In the genomic region with DNA sequence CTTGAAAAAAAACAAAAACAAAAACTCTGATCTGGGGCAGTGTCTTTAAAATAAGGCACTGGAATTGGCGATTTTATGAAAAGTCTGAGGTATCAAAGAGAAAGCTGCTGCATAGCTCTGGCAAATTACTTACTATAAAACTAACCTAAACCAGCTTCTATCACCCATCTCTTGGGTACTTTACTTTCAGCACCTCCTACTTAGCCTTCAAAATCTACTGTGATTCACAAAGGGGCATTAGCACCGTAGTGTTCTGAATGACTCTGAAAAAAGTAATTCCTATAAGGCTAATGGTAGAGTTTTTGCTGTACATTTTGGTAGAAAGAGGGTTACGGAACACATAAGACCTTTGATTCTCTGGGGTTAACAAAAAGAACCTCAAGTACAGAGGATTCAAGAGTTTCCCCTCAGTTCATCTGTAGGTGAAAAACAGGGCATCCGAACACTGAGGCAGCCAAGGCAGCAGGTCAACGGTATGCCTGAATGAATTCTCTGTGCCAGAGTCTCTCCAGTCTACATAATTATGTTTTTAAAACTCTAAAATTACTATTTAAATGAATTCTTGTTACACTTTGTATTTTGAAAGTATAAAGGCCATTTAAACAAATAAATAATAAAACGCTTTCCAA, we compare ENCODE assay signal across 22 cellular contexts.
DNase-seq lines count a peak whose midpoint lies in the region; ATAC-seq, FAIRE-seq and TF ChIP-seq lines count a peak whose summit lies in the region.
"Had no signal": no experiment of that assay in that cellular context is flagged by ENCODE, and none has a peak within 500 bp of the region (broad histone marks: within the 10 kb centered on the region; RNA-seq: fewer than 3 reads in every experiment).

No MANE protein-coding gene starts in this region.

- H3K9me3 ChIP-seq in tibial artery: no peaks in the 10 kb centered on the region
- H3K9me3 ChIP-seq: mucosa of descending colon, tibial nerve had no signal

- TF ChIP-seq POLR2A in GM12891 (IDR thresholded peaks at IDR 0.05; ENCODE audit: low read depth, low read length): no peak

- intact Hi-C loops in activated CD8-positive, alpha-beta T cell treated with anti-CD3 and anti-CD28 coated beads for 36 hours (cut with micrococcal nuclease): loop anchor here (10.0 kb wide), 1 partner anchor 99 kb away; no protein-coding TSS in a partner anchor
- intact Hi-C loops in natural killer cell (cut with micrococcal nuclease) (loop anchor here (5.0 kb wide), 1 partner anchor 102 kb away; no protein-coding TSS in a partner anchor), tibial artery (cut with DNase I; ENCODE audit: low total_unique reads) (no loop called here)

- H3K4me1 ChIP-seq in tibial artery: no peaks in the 10 kb centered on the region
- H3K4me1 ChIP-seq: tibial nerve had no signal

- CTCF ChIA-PET in activated CD8-positive, alpha-beta T cell treated with anti-CD3 and anti-CD28 coated beads for 36 hours (lab: Charles Lee): interaction anchor here (1.0 to 1.6 kb wide), 6 partner anchors 59 to 238 kb away, joined by 3 to 7 read pairs (median 3); a partner anchor contains a TSS
- CTCF ChIA-PET in activated CD8-positive, alpha-beta T cell treated with anti-CD3 and anti-CD28 coated beads, Interleukin-2, amount 10 ng/mL, durations not matched to agents 7 days and 5 days (lab: Charles Lee): interaction anchor here (1.0 to 2.2 kb wide), 2 partner anchors 30 to 81 kb away, joined by 3 to 6 read pairs; no protein-coding TSS in a partner anchor

- POLR2A ChIA-PET in activated CD8-positive, alpha-beta T cell treated with anti-CD3 and anti-CD28 coated beads for 36 hours (lab: Charles Lee): interaction anchor here (2.0 kb wide), 1 partner anchor 104 kb away, joined by 8 read pairs; a partner anchor contains a TSS
- POLR2A ChIA-PET in activated CD8-positive, alpha-beta T cell treated with anti-CD3 and anti-CD28 coated beads, Interleukin-2, amount 10 ng/mL, durations not matched to agents 7 days and 5 days (lab: Charles Lee): no interaction called here

- no peak overlapping the region for H3K4me3 Mint-ChIP-seq in activated CD8-positive, alpha-beta T cell treated with anti-CD3 and anti-CD28 coated beads for 36 hours
- no peak overlapping the region for H3K4me3 Mint-ChIP-seq in activated CD8-positive, alpha-beta T cell treated with anti-CD3 and anti-CD28 coated beads, Interleukin-2, amount 10 ng/mL, durations not matched to agents 7 days and 5 days
- H3K4me3 Mint-ChIP-seq in activated naive CD8-positive, alpha-beta T cell: no peak overlapping the region
- H3K4me3 Mint-ChIP-seq in natural killer cell: no peak overlapping the region
- H3K4me3 Mint-ChIP-seq: CD14-positive monocyte, WTC11 had no signal

- peaks cover 33% of the 10 kb centered on the region for H3K36me3 Mint-ChIP-seq in activated CD8-positive, alpha-beta T cell treated with anti-CD3 and anti-CD28 coated beads for 36 hours (ENCODE audit: low read depth)
- H3K36me3 Mint-ChIP-seq in activated CD8-positive, alpha-beta T cell treated with anti-CD3 and anti-CD28 coated beads, Interleukin-2, amount 10 ng/mL, durations not matched to agents 7 days and 5 days (ENCODE audit: low read depth): peaks cover 48% of the 10 kb centered on the region
- peaks cover 15% of the 10 kb centered on the region for H3K36me3 Mint-ChIP-seq in activated naive CD8-positive, alpha-beta T cell
- peaks cover 11% of the 10 kb centered on the region for H3K36me3 Mint-ChIP-seq in natural killer cell

- no peak overlapping the region for H3K4me3 ChIP-seq in tibial artery
- H3K4me3 ChIP-seq: cardiac muscle cell, K562, mucosa of descending colon, tibial nerve had no signal

- peak; percentile 74 for ATAC-seq in activated CD8-positive, alpha-beta T cell treated with anti-CD3 and anti-CD28 coated beads for 36 hours
- no peak for ATAC-seq in activated CD8-positive, alpha-beta T cell treated with anti-CD3 and anti-CD28 coated beads, Interleukin-2, amount 10 ng/mL, durations not matched to agents 7 days and 5 days
- ATAC-seq in natural killer cell: no peak
- ATAC-seq: K562, mucosa of descending colon, right cardiac atrium, WTC11 had no signal

- H3K27me3 ChIP-seq in tibial artery: no peaks in the 10 kb centered on the region
- H3K27me3 ChIP-seq: cardiac muscle cell, tibial nerve had no signal

- H3K27me3 Mint-ChIP-seq in activated CD8-positive, alpha-beta T cell treated with anti-CD3 and anti-CD28 coated beads for 36 hours: no peaks in the 10 kb centered on the region
- no peaks in the 10 kb centered on the region for H3K27me3 Mint-ChIP-seq in activated CD8-positive, alpha-beta T cell treated with anti-CD3 and anti-CD28 coated beads, Interleukin-2, amount 10 ng/mL, durations not matched to agents 7 days and 5 days (ENCODE audit: low read depth)
- no peaks in the 10 kb centered on the region for H3K27me3 Mint-ChIP-seq in activated naive CD8-positive, alpha-beta T cell
- no peaks in the 10 kb centered on the region for H3K27me3 Mint-ChIP-seq in natural killer cell (ENCODE audit: low read depth in 2 of 2)

- no peak for DNase-seq in activated CD8-positive, alpha-beta T cell treated with anti-CD3 and anti-CD28 coated beads for 36 hours
- no peak for DNase-seq in activated CD8-positive, alpha-beta T cell treated with anti-CD3 and anti-CD28 coated beads, Interleukin-2, amount 10 ng/mL, durations not matched to agents 7 days and 5 days
- DNase-seq in natural killer cell (no peak), GM12891 (ENCODE audit: insufficient read length, low spot score) (no peak), kidney glomerular epithelial cell (lab: John Stamatoyannopoulos, UW) (no peak), tibial artery (no peak)
- DNase-seq: ACHN, amniotic stem cell, DMS53, H7, mucosa of descending colon, NCI-H2107, NCI-H524, right cardiac atrium, SHP77 had no signal

- TF ChIP-seq CTCF in activated CD8-positive, alpha-beta T cell treated with anti-CD3 and anti-CD28 coated beads for 36 hours (IDR thresholded peaks at IDR 0.05): no peak
- TF ChIP-seq CTCF in natural killer cell (IDR thresholded peaks at IDR 0.05) (no peak), tibial artery (IDR thresholded peaks at IDR 0.05) (no peak)

- H3K36me3 ChIP-seq in tibial artery: peaks cover 12 to 34% (median 15%) of the 10 kb centered on the region in 3 donors

- peak; percentile 58 for FAIRE-seq in G401.6 (lab: Jason Lieb, UNC)
- no peak for FAIRE-seq in GM12891 (lab: Jason Lieb, UNC)
- FAIRE-seq: K562 had no signal

- no peak overlapping the region for H3K27ac ChIP-seq in tibial artery
- H3K27ac ChIP-seq: cardiac muscle cell, tibial nerve had no signal

- no peaks in the 10 kb centered on the region for H3K9me3 Mint-ChIP-seq in activated CD8-positive, alpha-beta T cell treated with anti-CD3 and anti-CD28 coated beads for 36 hours
- no peaks in the 10 kb centered on the region for H3K9me3 Mint-ChIP-seq in activated CD8-positive, alpha-beta T cell treated with anti-CD3 and anti-CD28 coated beads, Interleukin-2, amount 10 ng/mL, durations not matched to agents 7 days and 5 days (ENCODE audit: insufficient read depth)
- H3K9me3 Mint-ChIP-seq in activated naive CD8-positive, alpha-beta T cell (ENCODE audit: low read depth): no peaks in the 10 kb centered on the region
- H3K9me3 Mint-ChIP-seq in natural killer cell: no peaks in the 10 kb centered on the region
- H3K9me3 Mint-ChIP-seq: WTC11 had no signal

- H3K27ac Mint-ChIP-seq in activated CD8-positive, alpha-beta T cell treated with anti-CD3 and anti-CD28 coated beads for 36 hours: peak overlapping the region; percentile 66
- H3K27ac Mint-ChIP-seq in activated CD8-positive, alpha-beta T cell treated with anti-CD3 and anti-CD28 coated beads, Interleukin-2, amount 10 ng/mL, durations not matched to agents 7 days and 5 days: no peak overlapping the region
- H3K27ac Mint-ChIP-seq in activated naive CD8-positive, alpha-beta T cell: peak overlapping the region; percentile 72
- H3K27ac Mint-ChIP-seq in natural killer cell: peak overlapping the region; percentile 19 to 66
- H3K27ac Mint-ChIP-seq: CD14-positive monocyte, WTC11 had no signal

- H3K4me1 Mint-ChIP-seq in activated CD8-positive, alpha-beta T cell treated with anti-CD3 and anti-CD28 coated beads for 36 hours (ENCODE audit: low read depth): peaks cover 17% of the 10 kb centered on the region
- H3K4me1 Mint-ChIP-seq in activated CD8-positive, alpha-beta T cell treated with anti-CD3 and anti-CD28 coated beads, Interleukin-2, amount 10 ng/mL, durations not matched to agents 7 days and 5 days (ENCODE audit: low read depth): peaks cover 12% of the 10 kb centered on the region
- peaks cover 26% of the 10 kb centered on the region for H3K4me1 Mint-ChIP-seq in activated naive CD8-positive, alpha-beta T cell (ENCODE audit: low read depth)
- peaks cover 1 to 19% of the 10 kb centered on the region in 2 donors for H3K4me1 Mint-ChIP-seq in natural killer cell
- H3K4me1 Mint-ChIP-seq: CD14-positive monocyte had no signal

TF ChIP-seq in GM12891, 5 proteins besides CTCF, POLR2A, EP300 and RAD21:
- TF ChIP-seq POLR2AphosphoS5 (IDR thresholded peaks at IDR 0.05; ENCODE audit: low read depth, low read length) (no peak), TAF1 (IDR thresholded peaks at IDR 0.05; ENCODE audit: low read depth, low read length) (no peak), PAX5 (IDR thresholded peaks at IDR 0.05; ENCODE audit: insufficient read depth, low read length, severe bottlenecking) (no peak), SPI1 (IDR thresholded peaks at IDR 0.05; ENCODE audit: low read depth, low read length) (no peak), POU2F2 (IDR thresholded peaks at IDR 0.05; ENCODE audit: low read depth, low read length) (no peak)
